In the genomic region with DNA sequence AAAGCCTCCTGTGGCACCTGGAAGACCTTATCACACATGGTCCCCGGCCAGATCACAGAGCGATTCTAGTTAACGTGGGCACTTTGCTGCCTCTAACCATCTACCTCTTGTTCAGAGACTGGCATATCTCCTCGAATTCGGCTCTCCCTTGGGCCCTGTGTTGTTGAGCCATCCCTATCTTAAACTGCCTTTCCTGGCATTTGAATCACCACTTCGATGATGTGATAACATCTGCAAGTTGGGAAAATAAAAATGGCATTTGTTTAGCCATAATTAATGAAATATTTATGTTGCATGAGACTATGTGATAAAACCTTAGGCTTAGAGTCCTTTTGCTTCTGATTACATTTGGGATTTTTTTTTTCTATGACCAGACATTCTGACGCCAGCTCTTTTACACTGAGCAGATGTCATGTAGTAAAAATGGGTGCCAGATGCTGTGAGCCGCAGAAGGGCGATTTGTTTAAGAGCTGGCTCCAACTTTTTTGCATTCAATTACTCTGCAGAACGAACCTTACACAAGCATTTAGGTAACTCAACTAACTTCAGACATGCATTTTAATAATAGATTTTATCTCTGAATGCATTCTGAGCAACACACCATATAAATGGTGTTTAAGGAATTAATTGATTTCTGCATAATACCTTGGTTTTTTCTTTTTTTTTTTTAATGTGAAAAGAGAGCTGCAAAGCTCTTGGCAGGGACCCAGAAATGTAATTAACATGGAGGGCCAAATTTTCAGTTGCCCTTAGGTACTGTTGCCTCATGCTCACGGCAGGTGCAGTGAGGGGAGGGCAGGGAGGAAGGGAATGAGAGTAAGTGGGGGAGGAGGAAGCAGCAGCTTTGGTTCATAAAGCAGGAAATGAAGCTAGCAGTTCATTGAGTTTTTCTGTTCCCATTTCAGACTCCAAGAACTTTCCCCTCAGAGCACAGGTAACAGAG, we compare ENCODE assay signal across 9 cellular contexts. TPM values are rescaled to one million over a fixed set of nuclear protein-coding genes. Genes with fewer than 3 reads are reported as not detected.
DNase-seq lines count a peak whose midpoint lies in the region; ATAC-seq, FAIRE-seq and TF ChIP-seq lines count a peak whose summit lies in the region.
"Had no signal": no experiment of that assay in that cellular context is flagged by ENCODE, and none has a peak within 500 bp of the region (broad histone marks: within the 10 kb centered on the region; RNA-seq: fewer than 3 reads in every experiment).

No MANE protein-coding gene starts in this region.

- H3K9me3 Mint-ChIP-seq in WTC11: peaks cover 24% of the 10 kb centered on the region

- no peak overlapping the region for H3K27ac Mint-ChIP-seq in WTC11
- H3K27ac Mint-ChIP-seq: activated naive CD8-positive, alpha-beta T cell treated with anti-CD3 and anti-CD28 coated beads, Interleukin-2, amount 50 U/mL, for 24 hours had no signal

- POLR2A ChIA-PET in WTC11 (lab: Charles Lee): interaction anchor here (0.7 kb wide), 1 partner anchor 919 kb away, joined by 3 read pairs; no protein-coding TSS in a partner anchor

- peak; percentile 90 for FAIRE-seq in pancreas (lab: Jason Lieb, UNC)

- no peaks in the 10 kb centered on the region for H3K27me3 Mint-ChIP-seq in WTC11 (ENCODE audit: low read depth)

- 66 to 69% methylated on average over 11 of the region's 11 CpGs for WGBS in pancreas, 2 donors

- no peak overlapping the region for H3K27ac ChIP-seq in pancreas

- H3K4me3 Mint-ChIP-seq in WTC11: no peak overlapping the region
- H3K4me3 Mint-ChIP-seq: activated naive CD8-positive, alpha-beta T cell treated with anti-CD3 and anti-CD28 coated beads, Interleukin-2, amount 50 U/mL, for 24 hours had no signal

- H3K4me1 ChIP-seq in pancreas: no peaks in the 10 kb centered on the region

- intact Hi-C loops in pancreas (cut with DNase I): no loop called here

- TF ChIP-seq CTCF in WTC11 (IDR thresholded peaks at IDR 0.05) (no peak), pancreas (IDR thresholded peaks at IDR 0.05) (no peak)

- H3K36me3 Mint-ChIP-seq in WTC11: peaks cover 12% of the 10 kb centered on the region

- DNase-seq in EL (peak; percentile 77), NCI-H187 (lab: John Stamatoyannopoulos, UW) (peak; percentile 82 to 95), WTC11 (ENCODE audit: low spot score) (no peak), pancreas (no peak), LoVo (ENCODE audit: low spot score) (no peak)
- no peak for DNase-seq in activated effector memory CD4-positive, alpha-beta T cell treated with Interleukin-2 at 50 U/mL for 16 hours
- DNase-seq: activated naive CD8-positive, alpha-beta T cell treated with anti-CD3 and anti-CD28 coated beads, Interleukin-2, amount 50 U/mL, for 24 hours had no signal

- H3K4me3 ChIP-seq in pancreas: no peak overlapping the region

- ATAC-seq in WTC11: peak; percentile 76
- ATAC-seq in pancreas: peak in 3 of 4 donors; percentile 61 to 82 (median 77)
- ATAC-seq in HG02938 (IDR thresholded peaks at IDR 0.05; ENCODE audit: unreplicated experiment): no peak
- ATAC-seq in HG03457 (IDR thresholded peaks at IDR 0.05; ENCODE audit: unreplicated experiment): no peak
- ATAC-seq: activated naive CD8-positive, alpha-beta T cell treated with anti-CD3 and anti-CD28 coated beads, Interleukin-2, amount 50 U/mL, for 24 hours had no signal

- H3K36me3 ChIP-seq in pancreas: peaks cover 0 to 3% (median 0%) of the 10 kb centered on the region in 3 donors

- no peaks in the 10 kb centered on the region for H3K9me3 ChIP-seq in pancreas

- H3K27me3 ChIP-seq in pancreas: no peaks in the 10 kb centered on the region

- CTCF ChIA-PET in WTC11 (lab: Charles Lee): interaction anchor here (0.6 to 4.9 kb wide), 7 partner anchors 12 to 645 kb away, joined by 3 to 41 read pairs (median 4); no protein-coding TSS in a partner anchor

- peaks cover 27% of the 10 kb centered on the region for H3K4me1 Mint-ChIP-seq in WTC11
- H3K4me1 Mint-ChIP-seq: activated naive CD8-positive, alpha-beta T cell treated with anti-CD3 and anti-CD28 coated beads, Interleukin-2, amount 50 U/mL, for 24 hours had no signal

TF ChIP-seq in WTC11, 78 proteins besides CTCF, POLR2A, EP300 and RAD21:
- TF ChIP-seq CREB1 (CRISPR knock-in tag; IDR thresholded peaks at IDR 0.05): no peak
- TF ChIP-seq FOXP1 (CRISPR knock-in tag; IDR thresholded peaks at IDR 0.05; ENCODE audit: borderline replicate concordance): no peak
- TF ChIP-seq, protein P1, sequence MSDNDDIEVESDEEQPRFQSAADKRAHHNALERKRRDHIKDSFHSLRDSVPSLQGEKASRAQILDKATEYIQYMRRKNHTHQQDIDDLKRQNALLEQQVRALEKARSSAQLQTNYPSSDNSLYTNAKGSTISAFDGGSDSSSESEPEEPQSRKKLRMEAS (CRISPR knock-in tag; IDR thresholded peaks at IDR 0.05): no peak
- no peak for TF ChIP-seq GRHL2 (CRISPR knock-in tag; IDR thresholded peaks at IDR 0.05; ENCODE audit: insufficient replicate concordance, severe bottlenecking)
- TF ChIP-seq, protein P2, sequence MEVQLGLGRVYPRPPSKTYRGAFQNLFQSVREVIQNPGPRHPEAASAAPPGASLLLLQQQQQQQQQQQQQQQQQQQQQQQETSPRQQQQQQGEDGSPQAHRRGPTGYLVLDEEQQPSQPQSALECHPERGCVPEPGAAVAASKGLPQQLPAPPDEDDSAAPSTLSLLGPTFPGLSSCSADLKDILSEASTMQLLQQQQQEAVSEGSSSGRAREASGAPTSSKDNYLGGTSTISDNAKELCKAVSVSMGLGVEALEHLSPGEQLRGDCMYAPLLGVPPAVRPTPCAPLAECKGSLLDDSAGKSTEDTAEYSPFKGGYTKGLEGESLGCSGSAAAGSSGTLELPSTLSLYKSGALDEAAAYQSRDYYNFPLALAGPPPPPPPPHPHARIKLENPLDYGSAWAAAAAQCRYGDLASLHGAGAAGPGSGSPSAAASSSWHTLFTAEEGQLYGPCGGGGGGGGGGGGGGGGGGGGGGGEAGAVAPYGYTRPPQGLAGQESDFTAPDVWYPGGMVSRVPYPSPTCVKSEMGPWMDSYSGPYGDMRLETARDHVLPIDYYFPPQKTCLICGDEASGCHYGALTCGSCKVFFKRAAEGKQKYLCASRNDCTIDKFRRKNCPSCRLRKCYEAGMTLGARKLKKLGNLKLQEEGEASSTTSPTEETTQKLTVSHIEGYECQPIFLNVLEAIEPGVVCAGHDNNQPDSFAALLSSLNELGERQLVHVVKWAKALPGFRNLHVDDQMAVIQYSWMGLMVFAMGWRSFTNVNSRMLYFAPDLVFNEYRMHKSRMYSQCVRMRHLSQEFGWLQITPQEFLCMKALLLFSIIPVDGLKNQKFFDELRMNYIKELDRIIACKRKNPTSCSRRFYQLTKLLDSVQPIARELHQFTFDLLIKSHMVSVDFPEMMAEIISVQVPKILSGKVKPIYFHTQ (CRISPR knock-in tag; IDR thresholded peaks at IDR 0.05): no peak
- TF ChIP-seq CBFB (CRISPR knock-in tag; IDR thresholded peaks at IDR 0.05; ENCODE audit: low read depth): no peak
- TF ChIP-seq RELA (CRISPR knock-in tag; IDR thresholded peaks at IDR 0.05; ENCODE audit: borderline replicate concordance): no peak
- TF ChIP-seq, protein P3, sequence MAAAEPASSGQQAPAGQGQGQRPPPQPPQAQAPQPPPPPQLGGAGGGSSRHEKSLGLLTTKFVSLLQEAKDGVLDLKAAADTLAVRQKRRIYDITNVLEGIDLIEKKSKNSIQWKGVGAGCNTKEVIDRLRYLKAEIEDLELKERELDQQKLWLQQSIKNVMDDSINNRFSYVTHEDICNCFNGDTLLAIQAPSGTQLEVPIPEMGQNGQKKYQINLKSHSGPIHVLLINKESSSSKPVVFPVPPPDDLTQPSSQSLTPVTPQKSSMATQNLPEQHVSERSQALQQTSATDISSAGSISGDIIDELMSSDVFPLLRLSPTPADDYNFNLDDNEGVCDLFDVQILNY (CRISPR knock-in tag; IDR thresholded peaks at IDR 0.05): no peak
- TF ChIP-seq JAZF1 (CRISPR knock-in tag; IDR thresholded peaks at IDR 0.05): no peak
- TF ChIP-seq, protein P4, sequence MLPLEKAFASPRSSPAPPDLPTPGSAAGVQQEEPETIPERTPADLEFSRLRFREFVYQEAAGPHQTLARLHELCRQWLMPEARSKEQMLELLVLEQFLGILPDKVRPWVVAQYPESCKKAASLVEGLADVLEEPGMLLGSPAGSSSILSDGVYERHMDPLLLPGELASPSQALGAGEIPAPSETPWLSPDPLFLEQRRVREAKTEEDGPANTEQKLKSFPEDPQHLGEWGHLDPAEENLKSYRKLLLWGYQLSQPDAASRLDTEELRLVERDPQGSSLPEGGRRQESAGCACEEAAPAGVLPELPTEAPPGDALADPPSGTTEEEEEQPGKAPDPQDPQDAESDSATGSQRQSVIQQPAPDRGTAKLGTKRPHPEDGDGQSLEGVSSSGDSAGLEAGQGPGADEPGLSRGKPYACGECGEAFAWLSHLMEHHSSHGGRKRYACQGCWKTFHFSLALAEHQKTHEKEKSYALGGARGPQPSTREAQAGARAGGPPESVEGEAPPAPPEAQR (CRISPR knock-in tag; IDR thresholded peaks at IDR 0.05): no peak
- no peak for TF ChIP-seq TEAD1 (CRISPR knock-in tag; IDR thresholded peaks at IDR 0.05)
- TF ChIP-seq NFE2L1 (CRISPR knock-in tag; IDR thresholded peaks at IDR 0.05): no peak
- TF ChIP-seq, protein P5, sequence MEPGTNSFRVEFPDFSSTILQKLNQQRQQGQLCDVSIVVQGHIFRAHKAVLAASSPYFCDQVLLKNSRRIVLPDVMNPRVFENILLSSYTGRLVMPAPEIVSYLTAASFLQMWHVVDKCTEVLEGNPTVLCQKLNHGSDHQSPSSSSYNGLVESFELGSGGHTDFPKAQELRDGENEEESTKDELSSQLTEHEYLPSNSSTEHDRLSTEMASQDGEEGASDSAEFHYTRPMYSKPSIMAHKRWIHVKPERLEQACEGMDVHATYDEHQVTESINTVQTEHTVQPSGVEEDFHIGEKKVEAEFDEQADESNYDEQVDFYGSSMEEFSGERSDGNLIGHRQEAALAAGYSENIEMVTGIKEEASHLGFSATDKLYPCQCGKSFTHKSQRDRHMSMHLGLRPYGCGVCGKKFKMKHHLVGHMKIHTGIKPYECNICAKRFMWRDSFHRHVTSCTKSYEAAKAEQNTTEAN (CRISPR knock-in tag; IDR thresholded peaks at IDR 0.05): no peak

RNA-seq across cellular contexts. Expression of a gene that starts 58.3 kb away (rescaled TPM):
- total RNA-seq in WTC11 (2021): 8.4 to 10.4 TPM (median 9.0 TPM) in 3 replicates
- 10 to 100 TPM; 37.5 to 61.9 (median 47.6) TPM for total RNA-seq in pancreas
- 10 to 100 TPM; 12.4 to 13.5 TPM for polyA plus RNA-seq in pancreas

Comparison
In these comparisons a context has a peak if more than half of its experiments do, and no peak if none do; other contexts are left out.
1. DNase-seq: peak in EL (single experiment) and NCI-H187 (2 of 2); none in WTC11 (single experiment), pancreas (0 of 6), LoVo (single experiment) and activated effector memory CD4-positive, alpha-beta T cell treated with Interleukin-2 at 50 U/mL for 16 hours (single experiment).
2. ATAC-seq: peak in WTC11 (single experiment) and pancreas (3 of 4); none in HG02938 (single experiment) and HG03457 (single experiment).